ENCODE assay signal across 17 cellular contexts in the genomic region with DNA sequence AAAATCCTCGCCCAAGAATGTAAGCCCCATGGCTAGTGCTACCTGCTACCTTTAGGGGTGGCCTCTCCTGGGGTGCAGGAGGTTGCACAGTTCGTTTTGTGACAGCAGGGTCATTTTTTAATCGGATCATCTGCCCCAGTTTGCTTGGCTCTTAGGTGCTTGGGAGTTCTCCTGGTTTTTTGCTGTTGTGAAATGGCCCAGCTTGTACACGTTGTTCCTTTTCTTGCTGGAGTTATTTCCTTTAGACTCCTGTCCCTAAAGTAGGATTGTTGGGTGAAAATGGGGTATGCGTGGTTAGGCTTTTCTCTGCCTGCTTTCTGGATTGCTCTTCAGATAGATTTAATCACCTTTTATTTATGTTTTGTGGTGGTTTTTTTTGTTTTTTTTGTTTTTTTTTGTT. TPM values are rescaled to one million over a fixed set of nuclear protein-coding genes. Genes with fewer than 3 reads are reported as not detected.
A peak's percentile ranks its signal among the peaks of the same experiment; 100 is the strongest.
DNase-seq lines count a peak whose midpoint lies in the region; ATAC-seq and TF ChIP-seq lines count a peak whose summit lies in the region.
"Had no signal": no experiment of that assay in that cellular context is flagged by ENCODE, and none has a peak within 500 bp of the region (broad histone marks: within the 10 kb centered on the region; RNA-seq: fewer than 3 reads in every experiment).

No MANE protein-coding gene starts in this region.

- DNase-seq in left ventricle myocardium inferior (no peak), right atrium auricular region (ENCODE audit: low spot score) (no peak), esophagus muscularis mucosa (ENCODE audit: extremely low spot score) (no peak), prostate gland (ENCODE audit: low spot score) (no peak), vagina (ENCODE audit: extremely low spot score in 2 of 2) (no peak), BE2C (no peak), foreskin fibroblast (no peak)
- DNase-seq: ACHN; activated naive CD8-positive, alpha-beta T cell treated with anti-CD3 and anti-CD28 coated beads, Interleukin-2, amount 10 ng/mL, durations not matched to agents 7 days and 5 days; activated T-cell treated with anti-CD3 and anti-CD28 coated beads, Interleukin-2, amount 50 U/mL, for 4 hours; NCI-H1048; NCI-H2081; NCI-H510A treated with DMSO at 0.1 percent for 48 hours; right lobe of liver; stimulated activated CD4-positive, alpha-beta T cell treated with anti-CD3 and anti-CD28 coated beads, Interleukin-2, amount 100 ng/mL, for 48 hours had no signal

- peaks cover 13% of the 10 kb centered on the region for H3K36me3 ChIP-seq in left ventricle myocardium inferior
- no peaks in the 10 kb centered on the region for H3K36me3 ChIP-seq in right atrium auricular region
- no peaks in the 10 kb centered on the region for H3K36me3 ChIP-seq in esophagus muscularis mucosa
- no peaks in the 10 kb centered on the region for H3K36me3 ChIP-seq in prostate gland
- H3K36me3 ChIP-seq in vagina = no peaks in the 10 kb centered on the region
- H3K36me3 ChIP-seq in BE2C = peaks cover 43% of the 10 kb centered on the region
- H3K36me3 ChIP-seq: right lobe of liver had no signal

- H3K9me3 ChIP-seq in left ventricle myocardium inferior (replicated peaks) (peaks cover 30% of the 10 kb centered on the region), right atrium auricular region (peaks cover 0 to 15% of the 10 kb centered on the region in 2 donors), esophagus muscularis mucosa (peaks cover 0 to 12% (median 2%) of the 10 kb centered on the region in 4 donors), prostate gland (no peaks in the 10 kb centered on the region), vagina (peaks cover 3% of the 10 kb centered on the region), BE2C (peaks cover 6% of the 10 kb centered on the region)
- H3K9me3 ChIP-seq: right lobe of liver had no signal

- H3K27me3 ChIP-seq in left ventricle myocardium inferior (ENCODE audit: low read depth) = no peaks in the 10 kb centered on the region
- no peaks in the 10 kb centered on the region for H3K27me3 ChIP-seq in right atrium auricular region
- no peaks in the 10 kb centered on the region for H3K27me3 ChIP-seq in esophagus muscularis mucosa
- no peaks in the 10 kb centered on the region for H3K27me3 ChIP-seq in prostate gland (replicated peaks; ENCODE audit: insufficient read depth)
- H3K27me3 ChIP-seq in vagina = no peaks in the 10 kb centered on the region
- no peaks in the 10 kb centered on the region for H3K27me3 ChIP-seq in BE2C
- H3K27me3 ChIP-seq: right lobe of liver had no signal

- H3K27ac ChIP-seq in left ventricle myocardium inferior (replicated peaks) (peak overlapping the region; percentile 80), right atrium auricular region (peak overlapping the region in 1 of 2 donors; percentile 84), esophagus muscularis mucosa (replicated peaks in 1 of 4) (peak overlapping the region; percentile 82 to 89 (median 86)), prostate gland (peak overlapping the region; percentile 48 to 57), vagina (peak overlapping the region; percentile 54)
- H3K27ac ChIP-seq: right lobe of liver had no signal

- H3K4me3 ChIP-seq in left ventricle myocardium inferior (no peak overlapping the region), right atrium auricular region (no peak overlapping the region), esophagus muscularis mucosa (peak overlapping the region in 1 of 4 donors; percentile 14), prostate gland (no peak overlapping the region), vagina (no peak overlapping the region), BE2C (ENCODE audit: low read depth, low read length) (no peak overlapping the region), foreskin fibroblast (ENCODE audit: low read depth in 1 of 2, low read length in 2 of 2) (no peak overlapping the region)
- H3K4me3 ChIP-seq: K562, right lobe of liver had no signal

- intact Hi-C loops in left ventricle myocardium inferior (cut with micrococcal nuclease) (no loop called here), esophagus muscularis mucosa (cut with DNase I) (no loop called here), prostate gland (cut with DNase I) (loop anchor here (5.0 kb wide), 1 partner anchor 47 kb away; no protein-coding TSS in a partner anchor), vagina (cut with DNase I) (no loop called here)

- TF ChIP-seq EP300 in esophagus muscularis mucosa (IDR thresholded peaks at IDR 0.05) = no peak

- ATAC-seq in HG03135 (IDR thresholded peaks at IDR 0.05; ENCODE audit: unreplicated experiment) = no peak
- ATAC-seq: activated T-cell treated with anti-CD3 and anti-CD28 coated beads, Interleukin-2, amount 50 U/mL, for 4 hours; K562; right lobe of liver had no signal

- 60% methylated on average over 5 of the region's 5 CpGs for WGBS in esophagus muscularis mucosa
- WGBS in prostate gland = 66% methylated on average over 5 of the region's 5 CpGs

- TF ChIP-seq POLR2A in esophagus muscularis mucosa (IDR thresholded peaks at IDR 0.05; ENCODE audit: low read depth) (no peak), prostate gland (IDR thresholded peaks at IDR 0.05) (no peak), vagina (IDR thresholded peaks at IDR 0.05) (no peak)

- TF ChIP-seq CTCF in left ventricle myocardium inferior (IDR thresholded peaks at IDR 0.05; ENCODE audit: borderline replicate concordance) (no peak), right atrium auricular region (IDR thresholded peaks at IDR 0.05) (no peak), esophagus muscularis mucosa (IDR thresholded peaks at IDR 0.05) (no peak), prostate gland (IDR thresholded peaks at IDR 0.05) (no peak), vagina (IDR thresholded peaks at IDR 0.05) (no peak), BE2C (IDR thresholded peaks at IDR 0.05; ENCODE audit: low read depth, low read length) (no peak), foreskin fibroblast (IDR thresholded peaks at IDR 0.05; ENCODE audit: low read depth, low read length) (no peak)

- peaks cover 54% of the 10 kb centered on the region for H3K4me1 ChIP-seq in left ventricle myocardium inferior
- H3K4me1 ChIP-seq in right atrium auricular region = peaks cover 0 to 43% of the 10 kb centered on the region in 2 donors
- H3K4me1 ChIP-seq in esophagus muscularis mucosa = peaks cover 40 to 100% (median 90%) of the 10 kb centered on the region in 4 donors
- no peaks in the 10 kb centered on the region for H3K4me1 ChIP-seq in prostate gland (replicated peaks)
- peaks cover 37% of the 10 kb centered on the region for H3K4me1 ChIP-seq in vagina
- H3K4me1 ChIP-seq in BE2C = no peaks in the 10 kb centered on the region
- H3K4me1 ChIP-seq: right lobe of liver had no signal

RNA-seq across cellular contexts. Expression of a gene that starts 25.8 kb away (rescaled TPM):
- total RNA-seq in left ventricle myocardium inferior (17.0 TPM), right atrium auricular region (10 to 100 TPM; 15.2 to 27.5 TPM), esophagus muscularis mucosa (100 to 1,000 TPM in 2 of 4 donors, 10 to 100 TPM in 2; 61.8 to 141 (median 103) TPM), prostate gland (10 to 100 TPM; 33.4 to 87.7 TPM), vagina (47.9 TPM)
- polyA plus RNA-seq in BE2C (2012; ENCODE audit: insufficient read depth, insufficient read length, low read depth) = 84.0 TPM
